In the genomic region with DNA sequence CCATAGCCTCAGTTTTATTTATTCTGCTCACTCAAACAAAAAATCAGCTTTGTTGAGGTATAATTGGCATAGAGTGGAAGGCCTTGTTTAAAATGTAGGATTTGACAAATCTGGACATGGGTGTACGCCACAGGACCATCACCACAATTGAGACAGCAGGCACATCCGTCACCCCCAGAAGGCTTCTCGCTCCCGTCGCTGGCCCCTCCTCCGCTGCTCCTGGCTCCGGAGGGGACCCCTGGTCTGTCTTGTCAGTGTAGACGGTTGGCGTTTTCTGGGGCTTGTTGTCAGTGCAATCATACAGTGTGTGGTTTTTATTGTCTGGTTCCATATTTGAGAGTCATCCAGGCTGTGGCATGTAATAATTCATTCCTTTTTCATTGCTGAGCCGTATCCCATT, we compare ENCODE assay signal across 19 cellular contexts.
A peak's percentile ranks its signal among the peaks of the same experiment; 100 is the strongest.
DNase-seq lines count a peak whose midpoint lies in the region; ATAC-seq and TF ChIP-seq lines count a peak whose summit lies in the region.
"Had no signal": no experiment of that assay in that cellular context is flagged by ENCODE, and none has a peak within 500 bp of the region (broad histone marks: within the 10 kb centered on the region; RNA-seq: fewer than 3 reads in every experiment).

No MANE protein-coding gene starts in this region.

- POLR2A ChIA-PET in activated CD4-positive, alpha-beta T cell treated with anti-CD3 and anti-CD28 coated beads for 36 hours (lab: Charles Lee), result no interaction called here
- POLR2A ChIA-PET in activated CD4-positive, alpha-beta T cell treated with anti-CD3 and anti-CD28 coated beads, Interleukin-2, amount 10 ng/mL, durations not matched to agents 7 days and 5 days (lab: Charles Lee), result no interaction called here
- POLR2A ChIA-PET in GM10248 (lab: Yijun Ruan, JAX), result no interaction called here

- no peak overlapping the region for H3K27ac Mint-ChIP-seq in activated CD4-positive, alpha-beta T cell treated with anti-CD3 and anti-CD28 coated beads for 36 hours
- no peak overlapping the region for H3K27ac Mint-ChIP-seq in activated CD4-positive, alpha-beta T cell treated with anti-CD3 and anti-CD28 coated beads, Interleukin-2, amount 10 ng/mL, durations not matched to agents 7 days and 5 days
- H3K27ac Mint-ChIP-seq in natural killer cell treated with Interleukin-12 subunit alpha and Interleukin-12 subunit beta and Interleukin-15 and Interleukin-18, amount 100 ng/mL, for 72 hours, result no peak overlapping the region
- no peak overlapping the region for H3K27ac Mint-ChIP-seq in natural killer cell
- H3K27ac Mint-ChIP-seq: B cell; CD8-positive, alpha-beta T cell had no signal

- no peaks in the 10 kb centered on the region for H3K36me3 Mint-ChIP-seq in activated CD4-positive, alpha-beta T cell treated with anti-CD3 and anti-CD28 coated beads for 36 hours (ENCODE audit: low read depth)
- no peaks in the 10 kb centered on the region for H3K36me3 Mint-ChIP-seq in activated CD4-positive, alpha-beta T cell treated with anti-CD3 and anti-CD28 coated beads, Interleukin-2, amount 10 ng/mL, durations not matched to agents 7 days and 5 days (ENCODE audit: low read depth)
- no peaks in the 10 kb centered on the region for H3K36me3 Mint-ChIP-seq in natural killer cell treated with Interleukin-12 subunit alpha and Interleukin-12 subunit beta and Interleukin-15 and Interleukin-18, amount 100 ng/mL, for 72 hours
- H3K36me3 Mint-ChIP-seq in natural killer cell, result no peaks in the 10 kb centered on the region
- H3K36me3 Mint-ChIP-seq: CD8-positive, alpha-beta T cell had no signal

- H3K4me3 Mint-ChIP-seq in activated CD4-positive, alpha-beta T cell treated with anti-CD3 and anti-CD28 coated beads for 36 hours, result no peak overlapping the region
- H3K4me3 Mint-ChIP-seq in activated CD4-positive, alpha-beta T cell treated with anti-CD3 and anti-CD28 coated beads, Interleukin-2, amount 10 ng/mL, durations not matched to agents 7 days and 5 days, result no peak overlapping the region
- no peak overlapping the region for H3K4me3 Mint-ChIP-seq in natural killer cell treated with Interleukin-12 subunit alpha and Interleukin-12 subunit beta and Interleukin-15 and Interleukin-18, amount 100 ng/mL, for 72 hours
- no peak overlapping the region for H3K4me3 Mint-ChIP-seq in natural killer cell
- H3K4me3 Mint-ChIP-seq: B cell; CD8-positive, alpha-beta T cell had no signal

- intact Hi-C loops in activated CD4-positive, alpha-beta T cell treated with anti-CD3 and anti-CD28 coated beads for 36 hours (cut with DNase I, micrococcal nuclease), result no loop called here
- intact Hi-C loops in natural killer cell (cut with micrococcal nuclease), result no loop called here
- intact Hi-C loops in posterior vena cava (cut with DNase I), result no loop called here

- ATAC-seq in activated CD4-positive, alpha-beta T cell treated with anti-CD3 and anti-CD28 coated beads for 36 hours, result no peak
- no peak for ATAC-seq in natural killer cell treated with Interleukin-12 subunit alpha and Interleukin-12 subunit beta and Interleukin-15 and Interleukin-18, amount 100 ng/mL, for 72 hours
- ATAC-seq in natural killer cell (no peak), HG03159 (IDR thresholded peaks at IDR 0.05; ENCODE audit: unreplicated experiment) (no peak)
- ATAC-seq: CD8-positive, alpha-beta T cell; GM12878; K562 had no signal

- no peaks in the 10 kb centered on the region for H3K9me3 Mint-ChIP-seq in activated CD4-positive, alpha-beta T cell treated with anti-CD3 and anti-CD28 coated beads for 36 hours (ENCODE audit: low read depth)
- no peaks in the 10 kb centered on the region for H3K9me3 Mint-ChIP-seq in activated CD4-positive, alpha-beta T cell treated with anti-CD3 and anti-CD28 coated beads, Interleukin-2, amount 10 ng/mL, durations not matched to agents 7 days and 5 days
- no peaks in the 10 kb centered on the region for H3K9me3 Mint-ChIP-seq in natural killer cell treated with Interleukin-12 subunit alpha and Interleukin-12 subunit beta and Interleukin-15 and Interleukin-18, amount 100 ng/mL, for 72 hours
- no peaks in the 10 kb centered on the region for H3K9me3 Mint-ChIP-seq in natural killer cell
- H3K9me3 Mint-ChIP-seq: CD8-positive, alpha-beta T cell had no signal

- peak; percentile 0 for DNase-seq in activated CD4-positive, alpha-beta T cell treated with anti-CD3 and anti-CD28 coated beads for 36 hours
- no peak for DNase-seq in activated CD4-positive, alpha-beta T cell treated with anti-CD3 and anti-CD28 coated beads, Interleukin-2, amount 10 ng/mL, durations not matched to agents 7 days and 5 days
- peak; percentile 18 for DNase-seq in natural killer cell treated with Interleukin-12 subunit alpha and Interleukin-12 subunit beta and Interleukin-15 and Interleukin-18, amount 100 ng/mL, for 72 hours (ENCODE audit: low spot score)
- DNase-seq in natural killer cell (no peak), posterior vena cava (ENCODE audit: low spot score) (peak; percentile 61), NCI-H748 treated with DMSO at 0.1 percent for 48 hours (lab: John Stamatoyannopoulos, UW) (no peak), GM10248 (ENCODE audit: extremely low spot score) (no peak)
- DNase-seq: CD8-positive, alpha-beta T cell; DMS79 treated with DMSO at 0.1 percent for 48 hours; GM23248; HCEC 1CT; NCI-H1417; NCI-H187 treated with DMSO at 0.1 percent for 48 hours; NCI-H526 treated with DMSO at 0.1 percent for 48 hours; NK-92 treated with Interleukin-12 subunit alpha and Interleukin-12 subunit beta, amount 100 ng/mL, for 24 hours had no signal

- TF ChIP-seq CTCF in natural killer cell (IDR thresholded peaks at IDR 0.05), result no peak
- no peak for TF ChIP-seq CTCF in GM10248 (IDR thresholded peaks at IDR 0.05; ENCODE audit: control extremely low read depth, extremely low read depth, low read depth, missing control alignments)

- H3K27me3 Mint-ChIP-seq in activated CD4-positive, alpha-beta T cell treated with anti-CD3 and anti-CD28 coated beads for 36 hours, result no peaks in the 10 kb centered on the region
- no peaks in the 10 kb centered on the region for H3K27me3 Mint-ChIP-seq in activated CD4-positive, alpha-beta T cell treated with anti-CD3 and anti-CD28 coated beads, Interleukin-2, amount 10 ng/mL, durations not matched to agents 7 days and 5 days
- H3K27me3 Mint-ChIP-seq in natural killer cell treated with Interleukin-12 subunit alpha and Interleukin-12 subunit beta and Interleukin-15 and Interleukin-18, amount 100 ng/mL, for 72 hours, result peaks cover 0 to 4% of the 10 kb centered on the region in 2 donors
- peaks cover 0 to 3% of the 10 kb centered on the region in 2 donors for H3K27me3 Mint-ChIP-seq in natural killer cell (ENCODE audit: low read depth in 2 of 2)
- H3K27me3 Mint-ChIP-seq: B cell had no signal

- CTCF ChIA-PET in activated CD4-positive, alpha-beta T cell treated with anti-CD3 and anti-CD28 coated beads for 36 hours (lab: Charles Lee), result no interaction called here
- CTCF ChIA-PET in activated CD4-positive, alpha-beta T cell treated with anti-CD3 and anti-CD28 coated beads, Interleukin-2, amount 10 ng/mL, durations not matched to agents 7 days and 5 days (lab: Charles Lee), result interaction anchor here (2.2 kb wide), 1 partner anchor 10 kb away, joined by 8 read pairs; no protein-coding TSS in a partner anchor
- CTCF ChIA-PET in GM10248 (lab: Yijun Ruan, JAX), result interaction anchor here (1.8 kb wide), 1 partner anchor 11 kb away, joined by 9 read pairs; no protein-coding TSS in a partner anchor

- peaks cover 8% of the 10 kb centered on the region for H3K4me1 Mint-ChIP-seq in activated CD4-positive, alpha-beta T cell treated with anti-CD3 and anti-CD28 coated beads for 36 hours
- H3K4me1 Mint-ChIP-seq in activated CD4-positive, alpha-beta T cell treated with anti-CD3 and anti-CD28 coated beads, Interleukin-2, amount 10 ng/mL, durations not matched to agents 7 days and 5 days, result peaks cover 7% of the 10 kb centered on the region
- H3K4me1 Mint-ChIP-seq in natural killer cell treated with Interleukin-12 subunit alpha and Interleukin-12 subunit beta and Interleukin-15 and Interleukin-18, amount 100 ng/mL, for 72 hours (ENCODE audit: low read depth in 2 of 2), result no peaks in the 10 kb centered on the region
- no peaks in the 10 kb centered on the region for H3K4me1 Mint-ChIP-seq in natural killer cell

Comparison
In these comparisons a context has a peak if more than half of its experiments do, and no peak if none do; other contexts are left out.
1. DNase-seq: peak in activated CD4-positive, alpha-beta T cell treated with anti-CD3 and anti-CD28 coated beads for 36 hours (single experiment), natural killer cell treated with Interleukin-12 subunit alpha and Interleukin-12 subunit beta and Interleukin-15 and Interleukin-18, amount 100 ng/mL, for 72 hours (single experiment) and posterior vena cava (single experiment); none in activated CD4-positive, alpha-beta T cell treated with anti-CD3 and anti-CD28 coated beads, Interleukin-2, amount 10 ng/mL, durations not matched to agents 7 days and 5 days (single experiment), natural killer cell (single experiment), NCI-H748 treated with DMSO at 0.1 percent for 48 hours (single experiment) and GM10248 (single experiment).